Comparison of ENCODE assay signal across 1 cellular context in the genomic region with DNA sequence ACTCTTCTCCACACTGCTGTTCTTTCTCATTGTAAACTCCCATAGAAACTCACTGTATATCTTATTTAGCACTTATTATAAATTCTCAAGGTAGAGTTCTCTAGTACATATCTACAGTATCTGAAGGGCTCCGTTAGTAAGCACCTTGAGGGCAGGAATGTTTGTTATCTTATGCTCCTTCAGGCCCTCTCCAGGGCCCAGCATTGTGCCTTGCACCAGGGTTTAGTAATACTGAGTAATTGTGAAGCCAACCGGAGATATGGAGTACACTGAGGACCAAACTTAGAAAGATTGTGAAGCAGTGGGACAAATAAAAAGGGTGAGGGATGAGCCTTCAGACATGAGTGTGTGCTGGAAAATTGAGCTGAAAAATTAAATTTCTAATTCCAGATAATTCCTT.
TF ChIP-seq lines count a peak whose summit lies in the region.

No MANE protein-coding gene starts in this region.

TF ChIP-seq in HCT116, 20 proteins besides CTCF, POLR2A, EP300 and RAD21 (continued from another document):
- TF ChIP-seq, protein P1, sequence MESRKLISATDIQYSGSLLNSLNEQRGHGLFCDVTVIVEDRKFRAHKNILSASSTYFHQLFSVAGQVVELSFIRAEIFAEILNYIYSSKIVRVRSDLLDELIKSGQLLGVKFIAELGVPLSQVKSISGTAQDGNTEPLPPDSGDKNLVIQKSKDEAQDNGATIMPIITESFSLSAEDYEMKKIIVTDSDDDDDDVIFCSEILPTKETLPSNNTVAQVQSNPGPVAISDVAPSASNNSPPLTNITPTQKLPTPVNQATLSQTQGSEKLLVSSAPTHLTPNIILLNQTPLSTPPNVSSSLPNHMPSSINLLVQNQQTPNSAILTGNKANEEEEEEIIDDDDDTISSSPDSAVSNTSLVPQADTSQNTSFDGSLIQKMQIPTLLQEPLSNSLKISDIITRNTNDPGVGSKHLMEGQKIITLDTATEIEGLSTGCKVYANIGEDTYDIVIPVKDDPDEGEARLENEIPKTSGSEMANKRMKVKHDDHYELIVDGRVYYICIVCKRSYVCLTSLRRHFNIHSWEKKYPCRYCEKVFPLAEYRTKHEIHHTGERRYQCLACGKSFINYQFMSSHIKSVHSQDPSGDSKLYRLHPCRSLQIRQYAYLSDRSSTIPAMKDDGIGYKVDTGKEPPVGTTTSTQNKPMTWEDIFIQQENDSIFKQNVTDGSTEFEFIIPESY (IDR thresholded peaks at IDR 0.05; ENCODE audit: extremely low read depth, insufficient replicate concordance, low read length), result no peak
- TF ChIP-seq, protein P2, sequence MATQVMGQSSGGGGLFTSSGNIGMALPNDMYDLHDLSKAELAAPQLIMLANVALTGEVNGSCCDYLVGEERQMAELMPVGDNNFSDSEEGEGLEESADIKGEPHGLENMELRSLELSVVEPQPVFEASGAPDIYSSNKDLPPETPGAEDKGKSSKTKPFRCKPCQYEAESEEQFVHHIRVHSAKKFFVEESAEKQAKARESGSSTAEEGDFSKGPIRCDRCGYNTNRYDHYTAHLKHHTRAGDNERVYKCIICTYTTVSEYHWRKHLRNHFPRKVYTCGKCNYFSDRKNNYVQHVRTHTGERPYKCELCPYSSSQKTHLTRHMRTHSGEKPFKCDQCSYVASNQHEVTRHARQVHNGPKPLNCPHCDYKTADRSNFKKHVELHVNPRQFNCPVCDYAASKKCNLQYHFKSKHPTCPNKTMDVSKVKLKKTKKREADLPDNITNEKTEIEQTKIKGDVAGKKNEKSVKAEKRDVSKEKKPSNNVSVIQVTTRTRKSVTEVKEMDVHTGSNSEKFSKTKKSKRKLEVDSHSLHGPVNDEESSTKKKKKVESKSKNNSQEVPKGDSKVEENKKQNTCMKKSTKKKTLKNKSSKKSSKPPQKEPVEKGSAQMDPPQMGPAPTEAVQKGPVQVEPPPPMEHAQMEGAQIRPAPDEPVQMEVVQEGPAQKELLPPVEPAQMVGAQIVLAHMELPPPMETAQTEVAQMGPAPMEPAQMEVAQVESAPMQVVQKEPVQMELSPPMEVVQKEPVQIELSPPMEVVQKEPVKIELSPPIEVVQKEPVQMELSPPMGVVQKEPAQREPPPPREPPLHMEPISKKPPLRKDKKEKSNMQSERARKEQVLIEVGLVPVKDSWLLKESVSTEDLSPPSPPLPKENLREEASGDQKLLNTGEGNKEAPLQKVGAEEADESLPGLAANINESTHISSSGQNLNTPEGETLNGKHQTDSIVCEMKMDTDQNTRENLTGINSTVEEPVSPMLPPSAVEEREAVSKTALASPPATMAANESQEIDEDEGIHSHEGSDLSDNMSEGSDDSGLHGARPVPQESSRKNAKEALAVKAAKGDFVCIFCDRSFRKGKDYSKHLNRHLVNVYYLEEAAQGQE (IDR thresholded peaks at IDR 0.05; ENCODE audit: low read depth), result no peak
- TF ChIP-seq EZH2phosphoT487 (IDR thresholded peaks at IDR 0.05; ENCODE audit: borderline replicate concordance) (no peak), ZFX (IDR thresholded peaks at IDR 0.05) (no peak), ELF1 (IDR thresholded peaks at IDR 0.05; ENCODE audit: borderline replicate concordance, low read depth) (no peak), YY1 (IDR thresholded peaks at IDR 0.05; ENCODE audit: extremely low read depth, insufficient replicate concordance, low read depth, low read length) (no peak), EZH2 (IDR thresholded peaks at IDR 0.05) (no peak), JUND (IDR thresholded peaks at IDR 0.05) (no peak), SIN3A (IDR thresholded peaks at IDR 0.05; ENCODE audit: low read depth) (no peak), CBX3 (IDR thresholded peaks at IDR 0.05; ENCODE audit: low read depth) (no peak), SRF (IDR thresholded peaks at IDR 0.05; ENCODE audit: low read depth) (no peak), TCF7L2 (IDR thresholded peaks at IDR 0.05; ENCODE audit: borderline replicate concordance, extremely low read depth, insufficient read depth, insufficient read length) (no peak)
- TF ChIP-seq, protein P3, sequence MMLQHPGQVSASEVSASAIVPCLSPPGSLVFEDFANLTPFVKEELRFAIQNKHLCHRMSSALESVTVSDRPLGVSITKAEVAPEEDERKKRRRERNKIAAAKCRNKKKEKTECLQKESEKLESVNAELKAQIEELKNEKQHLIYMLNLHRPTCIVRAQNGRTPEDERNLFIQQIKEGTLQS (IDR thresholded peaks at IDR 0.05), result no peak
